Comparison of ENCODE assay signal across 10 cellular contexts in the genomic region with DNA sequence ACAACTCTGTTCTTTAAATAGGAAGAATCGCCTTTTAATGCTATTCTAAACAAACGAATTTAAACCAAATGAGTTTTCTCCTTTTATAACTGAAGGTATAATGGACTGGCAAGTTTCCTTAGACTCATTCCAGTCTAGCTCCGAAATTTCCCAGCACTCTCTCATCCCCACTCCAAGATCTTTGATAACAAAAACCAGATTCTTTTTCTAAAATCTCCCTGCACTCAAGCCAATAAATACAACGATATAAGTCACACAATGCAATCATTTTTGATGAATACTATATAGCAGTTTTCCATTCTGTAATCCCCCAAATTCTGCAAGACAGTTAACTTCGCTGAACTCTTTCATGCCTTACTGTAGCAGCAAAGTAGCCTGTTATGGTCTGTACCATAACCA. TPM values are rescaled to one million over a fixed set of nuclear protein-coding genes. Genes with fewer than 3 reads are reported as not detected.
DNase-seq lines count a peak whose midpoint lies in the region; ATAC-seq and TF ChIP-seq lines count a peak whose summit lies in the region.
"Had no signal": no experiment of that assay in that cellular context is flagged by ENCODE, and none has a peak within 500 bp of the region (broad histone marks: within the 10 kb centered on the region; RNA-seq: fewer than 3 reads in every experiment).

No MANE protein-coding gene starts in this region.

- peak overlapping the region in 8 of 10 donors; percentile 18 to 98 (median 95) for H3K27ac ChIP-seq in heart right ventricle
- H3K27ac ChIP-seq in brain microvascular endothelial cell = peak overlapping the region; percentile 38
- H3K27ac ChIP-seq in aorta (ENCODE audit: low read depth in 1 of 2, low read length in 2 of 2) = no peak overlapping the region

- H3K9me3 ChIP-seq in heart right ventricle (no peaks in the 10 kb centered on the region), aorta (ENCODE audit: control insufficient read depth, low read length) (no peaks in the 10 kb centered on the region)

- H3K4me3 Mint-ChIP-seq in mesothelial cell of epicardium = peak overlapping the region; percentile 98

- H3K4me1 ChIP-seq in heart right ventricle (peaks cover 3 to 64% (median 51%) of the 10 kb centered on the region in 9 donors), aorta (ENCODE audit: control insufficient read depth in 1 of 2, insufficient read depth in 2 of 2, low read length in 2 of 2) (peaks cover 0 to 2% of the 10 kb centered on the region in 2 donors)

- TF ChIP-seq CTCF in heart right ventricle (IDR thresholded peaks at IDR 0.05) (no peak), brain microvascular endothelial cell (IDR thresholded peaks at IDR 0.05; ENCODE audit: low read depth, low read length, missing control alignments) (no peak), mesothelial cell of epicardium (IDR thresholded peaks at IDR 0.05; ENCODE audit: unreplicated experiment) (no peak)

- peaks cover 41% of the 10 kb centered on the region for H3K4me1 Mint-ChIP-seq in mesothelial cell of epicardium

- peaks cover 3% of the 10 kb centered on the region for H3K36me3 Mint-ChIP-seq in mesothelial cell of epicardium

- in situ Hi-C loops in brain microvascular endothelial cell (cut with HindIII; ENCODE audit: low pct_ligation_motif_present, low sequenced_read_pairs) = no loop called here

- H3K27me3 ChIP-seq in heart right ventricle (no peaks in the 10 kb centered on the region), brain microvascular endothelial cell (replicated peaks) (no peaks in the 10 kb centered on the region), aorta (ENCODE audit: control insufficient read depth in 1 of 2, insufficient read depth in 2 of 2, low read length in 1 of 2) (no peaks in the 10 kb centered on the region)

- no peaks in the 10 kb centered on the region for H3K27me3 Mint-ChIP-seq in mesothelial cell of epicardium (ENCODE audit: low read depth)

- DNase-seq in heart right ventricle (no peak), left ventricle myocardium superior (no peak), brain microvascular endothelial cell (no peak), mesothelial cell of epicardium (ENCODE audit: low spot score in 2 of 2, unreplicated experiment in 2 of 2) (no peak), aorta (no peak), AG20443 (ENCODE audit: low spot score) (no peak)
- DNase-seq: NCI-H226 had no signal

- H3K27ac Mint-ChIP-seq in mesothelial cell of epicardium = peak overlapping the region; percentile 99

- H3K36me3 ChIP-seq in heart right ventricle = peaks cover 0 to 21% (median 0%) of the 10 kb centered on the region in 9 donors
- peaks cover 17% of the 10 kb centered on the region for H3K36me3 ChIP-seq in brain microvascular endothelial cell (replicated peaks)
- H3K36me3 ChIP-seq in aorta (ENCODE audit: control insufficient read depth in 1 of 2, insufficient read depth in 2 of 2, low read length in 1 of 2) = no peaks in the 10 kb centered on the region

- intact Hi-C loops in heart right ventricle (cut with DNase I) (loop anchor here in 1 of 10 donors (5.0 kb wide), 1 partner anchor 34 kb away; a partner anchor contains a TSS), left ventricle myocardium superior (cut with micrococcal nuclease) (no loop called here), aorta (cut with DNase I) (no loop called here)

- ATAC-seq in heart right ventricle (no peak), left ventricle myocardium superior (no peak), aorta (ENCODE audit: low FRiP score) (no peak), HG03045 (IDR thresholded peaks at IDR 0.05; ENCODE audit: unreplicated experiment) (no peak), HG02678 (IDR thresholded peaks at IDR 0.05; ENCODE audit: unreplicated experiment) (no peak)

- H3K4me3 ChIP-seq in heart right ventricle = peak overlapping the region; percentile 82 to 100 (median 96)
- H3K4me3 ChIP-seq in brain microvascular endothelial cell (ENCODE audit: low read depth, low read length) = peak overlapping the region; percentile 98
- peak overlapping the region; percentile 87 to 90 for H3K4me3 ChIP-seq in aorta (ENCODE audit: low read length in 2 of 2)

- H3K9me3 Mint-ChIP-seq in mesothelial cell of epicardium = no peaks in the 10 kb centered on the region

- 0 to 2% methylated on average over 5 of the region's 5 CpGs for WGBS in heart right ventricle, 2 donors
- WGBS in aorta, 2 donors = 1% methylated on average over 5 of the region's 5 CpGs

RNA-seq across cellular contexts. Expression of a gene that starts 1.9 kb away (rescaled TPM):
- 100 to 1,000 TPM in 7 of 10 donors, 10 to 100 TPM in 3; 65.6 to 146 (median 119) TPM for total RNA-seq in heart right ventricle
- 10 to 100 TPM; 28.7 to 74.3 TPM for polyA plus RNA-seq in heart right ventricle
- 79.8 TPM for total RNA-seq in left ventricle myocardium superior
- 162 to 168 TPM (median 165 TPM) in 3 replicates for total RNA-seq in mesothelial cell of epicardium
- total RNA-seq in aorta = 100 to 1,000 TPM; 126 to 171 TPM
- 10 to 100 TPM; 38.7 to 97.4 TPM for polyA plus RNA-seq in aorta

RNA-seq across cellular contexts. Expression of a gene that starts 27.2 kb away (rescaled TPM):
- total RNA-seq in heart right ventricle (100 to 1,000 TPM in 7 of 10 donors, 10 to 100 TPM in 3; 15.5 to 707 (median 190) TPM), left ventricle myocardium superior (568 TPM), mesothelial cell of epicardium (6.5 to 6.9 TPM (median 6.8 TPM) in 3 replicates), aorta (1 to 10 TPM; 3.9 to 9.0 TPM)
- polyA plus RNA-seq in heart right ventricle (100 to 1,000 TPM; 264 to 452 TPM), aorta (1 to 10 TPM in 1 of 2 donors, not detected in 1; 4.3 TPM)

RNA-seq across cellular contexts. Expression of a gene that starts 33.1 kb away (rescaled TPM):
- total RNA-seq in heart right ventricle (10 to 100 TPM in 2 of 10 donors, 1 to 10 TPM in 8; 4.9 to 12.1 (median 7.0) TPM), left ventricle myocardium superior (8.4 TPM), mesothelial cell of epicardium (42.4 to 45.6 TPM (median 45.2 TPM) in 3 replicates), aorta (10 to 100 TPM; 12.7 to 19.8 TPM)
- polyA plus RNA-seq in heart right ventricle (10 to 100 TPM in 1 of 2 donors, 1 to 10 TPM in 1; 5.2 to 23.3 TPM), aorta (10 to 100 TPM; 18.5 to 22.3 TPM)

RNA-seq across cellular contexts. Expression of a gene that starts 40.5 kb away (rescaled TPM):
- under 1 TPM in 1 of 10 donors, not detected in 9; 0.20 TPM for total RNA-seq in heart right ventricle
- polyA plus RNA-seq in heart right ventricle = not detected
- not detected for total RNA-seq in left ventricle myocardium superior
- not detected in 3 replicates for total RNA-seq in mesothelial cell of epicardium
- not detected for total RNA-seq in aorta
- polyA plus RNA-seq in aorta = not detected
- total RNA-seq: frontal cortex had no signal

Comparison
In these comparisons a context has a peak if more than half of its experiments do, and no peak if none do; other contexts are left out.
1. H3K27ac ChIP-seq: peak in heart right ventricle (8 of 10) and brain microvascular endothelial cell (single experiment); none in aorta (0 of 2).
2. Peak in every context shown above with its lines, with median percentiles within 50 percentile points of each other: H3K4me3 ChIP-seq.